19 cellular contexts compared by ENCODE assay signal in the genomic region with DNA sequence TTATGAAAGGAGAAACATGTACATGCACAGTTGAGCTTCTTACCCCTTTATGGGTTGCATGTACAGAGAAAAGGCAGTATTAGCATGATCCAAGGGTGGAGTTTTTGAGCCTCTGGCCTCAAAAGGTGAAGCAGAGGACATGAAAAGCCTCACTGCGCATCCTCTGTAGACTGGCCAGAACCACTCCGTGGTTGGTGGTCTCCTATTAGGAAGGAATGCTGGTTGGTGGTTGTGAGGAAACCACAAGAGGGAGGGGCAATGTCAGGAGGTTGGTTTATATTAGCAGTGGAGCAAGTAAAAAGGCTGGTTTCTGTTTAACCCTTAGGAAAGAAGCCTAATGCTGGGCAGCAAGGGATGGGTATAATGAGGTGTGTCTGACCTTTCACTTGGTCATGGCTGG. TPM values are rescaled to one million over a fixed set of nuclear protein-coding genes. Genes with fewer than 3 reads are reported as not detected.
A peak's percentile ranks its signal among the peaks of the same experiment; 100 is the strongest.
DNase-seq lines count a peak whose midpoint lies in the region; ATAC-seq and TF ChIP-seq lines count a peak whose summit lies in the region.
"Had no signal": no experiment of that assay in that cellular context is flagged by ENCODE, and none has a peak within 500 bp of the region (broad histone marks: within the 10 kb centered on the region; RNA-seq: fewer than 3 reads in every experiment).

No MANE protein-coding gene starts in this region.

- no peaks in the 10 kb centered on the region for H3K27me3 Mint-ChIP-seq in activated CD8-positive, alpha-beta T cell treated with anti-CD3 and anti-CD28 coated beads, Interleukin-2, amount 10 ng/mL, durations not matched to agents 7 days and 5 days (ENCODE audit: low read depth)
- peaks cover 0 to 2% (median 0%) of the 10 kb centered on the region in 3 donors for H3K27me3 Mint-ChIP-seq in immature natural killer cell (ENCODE audit: low read depth in 3 of 3)
- H3K27me3 Mint-ChIP-seq: activated naive CD8-positive, alpha-beta T cell; naive thymus-derived CD8-positive, alpha-beta T cell had no signal

- H3K36me3 ChIP-seq in KMS-11 (ENCODE audit: insufficient read depth) = no peaks in the 10 kb centered on the region
- H3K36me3 ChIP-seq in esophagus squamous epithelium = no peaks in the 10 kb centered on the region

- H3K36me3 Mint-ChIP-seq in activated CD8-positive, alpha-beta T cell treated with anti-CD3 and anti-CD28 coated beads, Interleukin-2, amount 10 ng/mL, durations not matched to agents 7 days and 5 days (ENCODE audit: low read depth) = no peaks in the 10 kb centered on the region
- no peaks in the 10 kb centered on the region for H3K36me3 Mint-ChIP-seq in immature natural killer cell
- H3K36me3 Mint-ChIP-seq: naive thymus-derived CD8-positive, alpha-beta T cell had no signal

- 59 to 77% methylated on average over 2 of the region's 2 CpGs for WGBS in esophagus squamous epithelium, 2 donors

- H3K27ac Mint-ChIP-seq in activated CD8-positive, alpha-beta T cell treated with anti-CD3 and anti-CD28 coated beads, Interleukin-2, amount 10 ng/mL, durations not matched to agents 7 days and 5 days = peak overlapping the region; percentile 44
- H3K27ac Mint-ChIP-seq in immature natural killer cell = peak overlapping the region in 2 of 6 donors; percentile 2 to 5
- H3K27ac Mint-ChIP-seq: activated naive CD8-positive, alpha-beta T cell had no signal

- H3K79me2 ChIP-seq in KMS-11 (ENCODE audit: insufficient read depth, low read depth) = no peaks in the 10 kb centered on the region; the same call in 1 of the 2 replicates

- no peaks in the 10 kb centered on the region for H3K9me3 ChIP-seq in esophagus squamous epithelium

- intact Hi-C loops in esophagus squamous epithelium (cut with DNase I) = loop anchor here (5.0 kb wide), 1 partner anchor 35 kb away; a partner anchor contains a TSS

- DNase-seq in ELF-1 (ENCODE audit: low read depth, low spot score) (peak; percentile 22), immature natural killer cell (peak; percentile 41 to 48 (median 43)), esophagus squamous epithelium (lab: John Stamatoyannopoulos, UW) (no peak), activated gamma-delta T cell treated with Interleukin-2 at 50 U/mL for 16 hours (no peak)
- DNase-seq in activated CD8-positive, alpha-beta T cell treated with anti-CD3 and anti-CD28 coated beads, Interleukin-2, amount 10 ng/mL, durations not matched to agents 7 days and 5 days = peak; percentile 52
- DNase-seq in activated T-cell treated with anti-CD3 and anti-CD28 coated beads, Interleukin-2, amount 50 U/mL, for 1 hour = no peak
- DNase-seq: activated CD4-positive, alpha-beta T cell treated with anti-CD3 and anti-CD28 coated beads for 4 hours; activated T-cell treated with anti-CD3 and anti-CD28 coated beads, Interleukin-2, amount 50 U/mL, for 4 hours; caudate nucleus; EL; glutamatergic neuron; NCI-H774 had no signal

- TF ChIP-seq CTCF in KMS-11 (conservative IDR thresholded peaks at IDR 0.05; ENCODE audit: low read depth, low read length) = no peak
- no peak for TF ChIP-seq CTCF in esophagus squamous epithelium (IDR thresholded peaks at IDR 0.05)

- no peaks in the 10 kb centered on the region for H3K9me3 Mint-ChIP-seq in activated CD8-positive, alpha-beta T cell treated with anti-CD3 and anti-CD28 coated beads, Interleukin-2, amount 10 ng/mL, durations not matched to agents 7 days and 5 days (ENCODE audit: insufficient read depth)
- no peaks in the 10 kb centered on the region for H3K9me3 Mint-ChIP-seq in immature natural killer cell
- H3K9me3 Mint-ChIP-seq: activated T-cell treated with anti-CD3 and anti-CD28 coated beads, Interleukin-2, amount 50 U/mL, for 4 hours; naive thymus-derived CD8-positive, alpha-beta T cell had no signal

- H3K4me1 ChIP-seq in KMS-11 (ENCODE audit: low read depth, poor library complexity, severe bottlenecking) (peaks cover 55% of the 10 kb centered on the region), esophagus squamous epithelium (peaks cover 3 to 42% (median 6%) of the 10 kb centered on the region in 3 donors)
- H3K4me1 ChIP-seq: parathyroid adenoma had no signal

- H3K4me3 Mint-ChIP-seq in activated CD8-positive, alpha-beta T cell treated with anti-CD3 and anti-CD28 coated beads, Interleukin-2, amount 10 ng/mL, durations not matched to agents 7 days and 5 days = peak overlapping the region; percentile 34
- peak overlapping the region; percentile 15 to 70 (median 45) for H3K4me3 Mint-ChIP-seq in immature natural killer cell
- H3K4me3 Mint-ChIP-seq: activated naive CD8-positive, alpha-beta T cell; activated T-cell treated with anti-CD3 and anti-CD28 coated beads, Interleukin-2, amount 50 U/mL, for 4 hours had no signal

- CTCF ChIA-PET in activated CD8-positive, alpha-beta T cell treated with anti-CD3 and anti-CD28 coated beads, Interleukin-2, amount 10 ng/mL, durations not matched to agents 7 days and 5 days (lab: Charles Lee) = interaction anchor here (0.9 to 4.7 kb wide), 8 partner anchors 9 to 171 kb away, joined by 3 to 35 read pairs (median 4); a partner anchor contains a TSS

- no peak overlapping the region for H3K9ac ChIP-seq in KMS-11
- H3K9ac ChIP-seq: parathyroid adenoma had no signal

- peaks cover 18% of the 10 kb centered on the region for H3K4me1 Mint-ChIP-seq in activated CD8-positive, alpha-beta T cell treated with anti-CD3 and anti-CD28 coated beads, Interleukin-2, amount 10 ng/mL, durations not matched to agents 7 days and 5 days (ENCODE audit: low read depth)
- peaks cover 18 to 22% of the 10 kb centered on the region in 2 donors for H3K4me1 Mint-ChIP-seq in immature natural killer cell

- TF ChIP-seq POLR2A in esophagus squamous epithelium (IDR thresholded peaks at IDR 0.05) = no peak

- H3K27me3 ChIP-seq in KMS-11 (ENCODE audit: insufficient read depth, low read depth) (no peaks in the 10 kb centered on the region), esophagus squamous epithelium (no peaks in the 10 kb centered on the region)

- peak overlapping the region; percentile 42 for H3K4me2 ChIP-seq in KMS-11

- POLR2A ChIA-PET in activated CD8-positive, alpha-beta T cell treated with anti-CD3 and anti-CD28 coated beads, Interleukin-2, amount 10 ng/mL, durations not matched to agents 7 days and 5 days (lab: Charles Lee) = interaction anchor here (0.6 to 1.2 kb wide), 3 partner anchors 8 to 172 kb away, joined by 3 to 4 read pairs (median 3); a partner anchor contains a TSS

- ATAC-seq in activated CD8-positive, alpha-beta T cell treated with anti-CD3 and anti-CD28 coated beads, Interleukin-2, amount 10 ng/mL, durations not matched to agents 7 days and 5 days = peak; percentile 60
- no peak for ATAC-seq in GM18511 (IDR thresholded peaks at IDR 0.05; ENCODE audit: unreplicated experiment)
- ATAC-seq: activated T-cell treated with anti-CD3 and anti-CD28 coated beads, Interleukin-2, amount 50 U/mL, for 4 hours; esophagus mucosa; SK-N-SH treated with all-trans-retinoic acid at 6 μM for 48 hours had no signal

- H3K27ac ChIP-seq in KMS-11 = no peak overlapping the region
- no peak overlapping the region for H3K27ac ChIP-seq in esophagus squamous epithelium
- H3K27ac ChIP-seq: parathyroid adenoma had no signal

- no peaks in the 10 kb centered on the region for H4K20me1 ChIP-seq in KMS-11 (ENCODE audit: insufficient read depth)

- no peak overlapping the region for H2AFZ ChIP-seq in KMS-11 (ENCODE audit: low read depth)
- H2AFZ ChIP-seq: parathyroid adenoma had no signal

- H3K4me3 ChIP-seq in KMS-11 (IDR thresholded peaks at IDR 0.05; ENCODE audit: insufficient read depth, low read depth, low read length) (no peak overlapping the region), esophagus squamous epithelium (no peak overlapping the region)

RNA-seq across cellular contexts. Expression of a gene that starts 37.5 kb away (rescaled TPM):
- total RNA-seq in activated CD8-positive, alpha-beta T cell treated with anti-CD3 and anti-CD28 coated beads, Interleukin-2, amount 10 ng/mL, durations not matched to agents 7 days and 5 days = 1 to 10 TPM; 7.3 to 7.6 TPM
- 1 to 10 TPM; 5.7 to 6.8 (median 6.8) TPM for polyA plus RNA-seq in immature natural killer cell
- total RNA-seq in esophagus squamous epithelium = 10 to 100 TPM; 10.8 to 14.0 (median 13.7) TPM

Comparison
In these comparisons a context has a peak if more than half of its experiments do, and no peak if none do; other contexts are left out.
1. DNase-seq: peak in ELF-1 (single experiment), activated CD8-positive, alpha-beta T cell treated with anti-CD3 and anti-CD28 coated beads, Interleukin-2, amount 10 ng/mL, durations not matched to agents 7 days and 5 days (single experiment) and immature natural killer cell (3 of 3); none in esophagus squamous epithelium (single experiment), activated gamma-delta T cell treated with Interleukin-2 at 50 U/mL for 16 hours (single experiment) and activated T-cell treated with anti-CD3 and anti-CD28 coated beads, Interleukin-2, amount 50 U/mL, for 1 hour (single experiment).